In the genomic region with DNA sequence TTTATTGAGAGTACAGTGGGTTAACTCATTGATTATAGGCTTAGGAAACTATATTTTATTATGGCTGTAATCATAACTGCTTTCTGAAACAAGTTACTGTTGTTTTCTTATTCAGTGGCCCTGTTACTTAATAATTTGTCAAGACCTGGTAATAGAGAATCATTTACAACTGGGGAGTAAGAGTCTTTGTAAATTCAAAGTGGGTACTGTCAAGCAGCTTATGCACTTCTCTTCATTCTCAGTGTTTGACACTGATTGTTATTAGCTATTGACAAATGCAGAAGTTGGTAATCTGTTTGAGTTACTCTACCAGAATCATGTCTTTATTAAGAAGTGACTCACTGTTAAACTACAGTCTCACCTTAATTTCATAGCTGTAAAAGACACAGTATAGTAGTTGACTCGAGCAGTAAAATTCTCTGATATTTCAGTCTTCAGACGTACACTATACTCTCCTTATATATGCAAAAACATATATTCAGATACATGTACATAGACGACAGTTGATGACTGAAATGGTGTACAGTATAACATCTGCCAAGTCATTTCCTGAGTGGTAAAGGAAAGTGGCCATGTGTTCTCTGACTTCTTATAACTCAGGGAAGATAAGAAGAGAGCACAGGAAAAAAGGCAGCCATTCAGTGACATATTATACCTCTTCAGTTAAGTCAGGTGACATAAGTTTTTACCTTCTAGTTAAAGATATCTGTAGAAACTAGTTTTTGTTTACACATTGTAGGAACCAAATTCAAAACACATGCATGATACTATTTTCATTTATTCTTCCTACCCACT, we compare ENCODE assay signal across 9 cellular contexts. TPM values are rescaled to one million over a fixed set of nuclear protein-coding genes. Genes with fewer than 3 reads are reported as not detected.
DNase-seq lines count a peak whose midpoint lies in the region; ATAC-seq and TF ChIP-seq lines count a peak whose summit lies in the region.
"Had no signal": no experiment of that assay in that cellular context is flagged by ENCODE, and none has a peak within 500 bp of the region (broad histone marks: within the 10 kb centered on the region; RNA-seq: fewer than 3 reads in every experiment).

No MANE protein-coding gene starts in this region.

- peaks cover 14 to 35% of the 10 kb centered on the region in 2 donors for H3K4me1 Mint-ChIP-seq in immature natural killer cell
- peaks cover 6% of the 10 kb centered on the region for H3K4me1 Mint-ChIP-seq in chondrocyte (ENCODE audit: low read depth)

- no peaks in the 10 kb centered on the region for H3K79me2 ChIP-seq in trophoblast cell (ENCODE audit: control insufficient read depth, insufficient read depth, low read length, poor library complexity)

- no peak overlapping the region for H2BK120ac ChIP-seq in trophoblast cell (ENCODE audit: insufficient read depth, low read length, poor library complexity)

- H3K14ac ChIP-seq in trophoblast cell (ENCODE audit: low read length): no peak overlapping the region

- H3K27ac ChIP-seq in thyroid gland (no peak overlapping the region), trophoblast cell (ENCODE audit: low read depth, low read length) (no peak overlapping the region)

- ATAC-seq in GM18858 (IDR thresholded peaks at IDR 0.05; ENCODE audit: unreplicated experiment): peak; percentile 78
- ATAC-seq in HG02642 (IDR thresholded peaks at IDR 0.05; ENCODE audit: poor library complexity, unreplicated experiment): peak; percentile 72

- WGBS in thyroid gland, 2 donors: 88 to 91% methylated on average over 3 of the region's 3 CpGs
- WGBS in trophoblast cell (ENCODE audit: extremely low coverage, insufficient coverage, insufficient read length): no CpG with 5 or more reads among the region's 3 CpGs

- H3K27me3 ChIP-seq in thyroid gland: no peaks in the 10 kb centered on the region
- H3K27me3 ChIP-seq in trophoblast cell (ENCODE audit: insufficient read depth, low read length): no peaks in the 10 kb centered on the region

- peak overlapping the region; percentile 20 to 66 (median 40) for H3K27ac Mint-ChIP-seq in immature natural killer cell
- no peak overlapping the region for H3K27ac Mint-ChIP-seq in chondrocyte (ENCODE audit: unreplicated experiment)

- no peak overlapping the region for H2AFZ ChIP-seq in trophoblast cell (ENCODE audit: insufficient read depth, low read length, poor library complexity)

- H3K9me3 ChIP-seq in thyroid gland: no peaks in the 10 kb centered on the region
- no peaks in the 10 kb centered on the region for H3K9me3 ChIP-seq in trophoblast cell (ENCODE audit: insufficient read depth, low read depth, low read length)

- intact Hi-C loops in thyroid gland (cut with DNase I): no loop called here

- H3K36me3 Mint-ChIP-seq in immature natural killer cell: peaks cover 0 to 11% (median 7%) of the 10 kb centered on the region in 3 donors
- H3K36me3 Mint-ChIP-seq in chondrocyte (ENCODE audit: low read depth): peaks cover 10% of the 10 kb centered on the region

- H4K12ac ChIP-seq in trophoblast cell (ENCODE audit: low read depth, low read length): no peak overlapping the region

- no peak overlapping the region for H2BK12ac ChIP-seq in trophoblast cell (ENCODE audit: low read length)

- DNase-seq in NOMO-1 treated with dmso at 0.1 percent for 144 hours (lab: John Stamatoyannopoulos, UW; ENCODE audit: unreplicated experiment) (peak; percentile 9), immature natural killer cell (no peak), thyroid gland (no peak), trophoblast cell (no peak), chondrocyte (ENCODE audit: low spot score) (no peak), nucleus accumbens (lab: John Stamatoyannopoulos, UW) (no peak)

- H4K91ac ChIP-seq in trophoblast cell (ENCODE audit: low read depth, low read length): no peak overlapping the region

- no peak overlapping the region for H3K9ac ChIP-seq in trophoblast cell (ENCODE audit: low read length)

- H3K18ac ChIP-seq in trophoblast cell (ENCODE audit: low read length): no peak overlapping the region

- no peak overlapping the region for H2BK5ac ChIP-seq in trophoblast cell (ENCODE audit: low read depth, low read length, poor library complexity)

- H4K8ac ChIP-seq in trophoblast cell (ENCODE audit: low read depth, low read length): no peak overlapping the region

- H3K4me2 ChIP-seq in trophoblast cell (ENCODE audit: low read length): no peak overlapping the region

- no peaks in the 10 kb centered on the region for H3K79me1 ChIP-seq in trophoblast cell (ENCODE audit: low read length)

- no peaks in the 10 kb centered on the region for H3K36me3 ChIP-seq in thyroid gland
- H3K36me3 ChIP-seq in trophoblast cell (ENCODE audit: control insufficient read depth in 1 of 2, insufficient read depth in 2 of 2, low read length in 2 of 2): no peaks in the 10 kb centered on the region

- H3K4me3 Mint-ChIP-seq in immature natural killer cell (no peak overlapping the region), chondrocyte (ENCODE audit: unreplicated experiment) (no peak overlapping the region)
- H3K4me3 Mint-ChIP-seq: neural crest cell had no signal

- H2AK5ac ChIP-seq in trophoblast cell (ENCODE audit: low read length): no peak overlapping the region

- no peak for TF ChIP-seq POLR2A in thyroid gland (IDR thresholded peaks at IDR 0.05)

- H3K23ac ChIP-seq in trophoblast cell (ENCODE audit: low read length): no peak overlapping the region

- no peaks in the 10 kb centered on the region for H3K4me1 ChIP-seq in thyroid gland
- no peaks in the 10 kb centered on the region for H3K4me1 ChIP-seq in trophoblast cell (ENCODE audit: control insufficient read depth in 1 of 2, insufficient read depth in 2 of 2, low read length in 2 of 2)

- no peak overlapping the region for H3K4ac ChIP-seq in trophoblast cell (ENCODE audit: low read depth, low read length)

- TF ChIP-seq CTCF in thyroid gland (IDR thresholded peaks at IDR 0.05) (no peak), chondrocyte (IDR thresholded peaks at IDR 0.05) (no peak)

- H3K27me3 Mint-ChIP-seq in immature natural killer cell (ENCODE audit: low read depth in 3 of 3): no peaks in the 10 kb centered on the region
- H3K27me3 Mint-ChIP-seq in chondrocyte (ENCODE audit: low read depth): no peaks in the 10 kb centered on the region

- H3K4me3 ChIP-seq in thyroid gland (replicated peaks in 1 of 3) (no peak overlapping the region), trophoblast cell (ENCODE audit: low read depth, low read length) (no peak overlapping the region)

- no peaks in the 10 kb centered on the region for H3K9me3 Mint-ChIP-seq in immature natural killer cell
- no peaks in the 10 kb centered on the region for H3K9me3 Mint-ChIP-seq in chondrocyte (ENCODE audit: low read depth)
- H3K9me3 Mint-ChIP-seq: neural crest cell had no signal

RNA-seq across cellular contexts. Expression of gene TTC27, which starts 36.0 kb away (rescaled TPM):
- 10 to 100 TPM in 2 of 3 donors, 1 to 10 TPM in 1; 6.3 to 14.4 (median 10.4) TPM for polyA plus RNA-seq in immature natural killer cell
- 10 to 100 TPM; 12.6 to 25.4 (median 16.9) TPM for total RNA-seq in thyroid gland
- polyA plus RNA-seq in trophoblast cell (2013): 10.8 and 11.5 TPM in 2 replicates
- 13.5 to 17.8 TPM (median 13.5 TPM) in 3 replicates for total RNA-seq in chondrocyte
